Comparison of ENCODE assay signal across 12 cellular contexts in genomic region chr16:81693467-81694303, GRCh38.
A peak's percentile ranks its signal among the peaks of the same experiment; 100 is the strongest.
DNase-seq lines count a peak whose midpoint lies in the region; ATAC-seq, FAIRE-seq and TF ChIP-seq lines count a peak whose summit lies in the region.
"Had no signal": no experiment of that assay in that cellular context is flagged by ENCODE, and none has a peak within 500 bp of the region (broad histone marks: within the 10 kb centered on the region; RNA-seq: fewer than 3 reads in every experiment).

No MANE protein-coding gene starts in this region.

- H3K27ac ChIP-seq in keratinocyte (ENCODE audit: control insufficient read depth, insufficient read depth, low read length) (peak overlapping the region; percentile 7), stomach smooth muscle (ENCODE audit: low read length) (peak overlapping the region; percentile 98)

- H3K36me3 ChIP-seq in keratinocyte (ENCODE audit: control insufficient read depth in 2 of 2, extremely low read depth in 1 of 2, insufficient read depth in 2 of 2, low read length in 2 of 2) (peaks cover 26 to 45% of the 10 kb centered on the region in 2 experiments), stomach smooth muscle (ENCODE audit: control insufficient read depth in 2 of 2, insufficient read depth in 2 of 2, low read length in 2 of 2) (peaks cover 20 to 21% of the 10 kb centered on the region in 2 donors)

- ATAC-seq in HG03354 (IDR thresholded peaks at IDR 0.05; ENCODE audit: poor library complexity, severe bottlenecking, unreplicated experiment) = no peak
- no peak for ATAC-seq in esophagus mucosa

- no peak overlapping the region for H2AFZ ChIP-seq in keratinocyte (ENCODE audit: control insufficient read depth, low read length)
- H2AFZ ChIP-seq: parathyroid adenoma had no signal

- no peak for TF ChIP-seq CTCF in keratinocyte (optimal IDR thresholded peaks at IDR 0.05 in 1 of 3, IDR thresholded peaks at IDR 0.05 in 1 of 3, conservative IDR thresholded peaks at IDR 0.05 in 1 of 3; ENCODE audit: extremely low read depth in 1 of 3, insufficient read depth in 2 of 3, low read length in 3 of 3)

- peaks cover 34% of the 10 kb centered on the region for H3K4me1 ChIP-seq in keratinocyte (ENCODE audit: control insufficient read depth, extremely low read depth, insufficient read depth, low read length)
- H3K4me1 ChIP-seq in stomach smooth muscle (ENCODE audit: control insufficient read depth, insufficient read depth, low read length) = peaks cover 76% of the 10 kb centered on the region
- H3K4me1 ChIP-seq: parathyroid adenoma had no signal

- peaks cover 2% of the 10 kb centered on the region for H4K20me1 ChIP-seq in keratinocyte (ENCODE audit: control insufficient read depth, extremely low read depth, insufficient read depth, low read length)

- no peak for FAIRE-seq in keratinocyte (lab: Jason Lieb, UNC)

- H3K4me3 ChIP-seq in keratinocyte (ENCODE audit: control insufficient read depth in 2 of 3, extremely low read depth in 1 of 3, insufficient read depth in 2 of 3, low read depth in 1 of 3, low read length in 3 of 3) (no peak overlapping the region), stomach smooth muscle (ENCODE audit: low read length in 2 of 2) (peak overlapping the region; percentile 2 to 22)
- H3K4me3 ChIP-seq: tibial nerve had no signal

- peaks cover 4% of the 10 kb centered on the region for H3K9me1 ChIP-seq in keratinocyte (ENCODE audit: control insufficient read depth, extremely low read depth, insufficient read depth, low read length)

- H3K9me3 ChIP-seq in keratinocyte (ENCODE audit: control insufficient read depth, low read depth, low read length) (no peaks in the 10 kb centered on the region), stomach smooth muscle (ENCODE audit: control insufficient read depth in 2 of 2, low read length in 2 of 2) (no peaks in the 10 kb centered on the region)
- H3K9me3 ChIP-seq: tibial nerve had no signal

- H3K4me2 ChIP-seq in keratinocyte (ENCODE audit: control insufficient read depth, extremely low read depth, insufficient read depth, low read depth, low read length) = no peak overlapping the region

- DNase-seq in H4 (ENCODE audit: low spot score) (peak; percentile 91), amniotic epithelial cell (ENCODE audit: low read depth) (peak; percentile 84), keratinocyte (ENCODE audit: low read depth, low spot score) (no peak), HPDE6-E6E7 (ENCODE audit: extremely low spot score) (no peak)
- DNase-seq: DMS153, erythroblast, NCI-H1436 treated with DMSO at 0.1 percent for 48 hours had no signal

- no peaks in the 10 kb centered on the region for H3K27me3 ChIP-seq in keratinocyte (ENCODE audit: control insufficient read depth, extremely low read depth, insufficient read depth, low read length)
- H3K27me3 ChIP-seq in stomach smooth muscle (ENCODE audit: control insufficient read depth in 1 of 2, insufficient read depth in 2 of 2, low read length in 2 of 2) = no peaks in the 10 kb centered on the region
- H3K27me3 ChIP-seq: tibial nerve had no signal

- H3K79me2 ChIP-seq in keratinocyte (ENCODE audit: control insufficient read depth, insufficient read depth, low read length) = no peaks in the 10 kb centered on the region
- H3K79me2 ChIP-seq: parathyroid adenoma had no signal

- dilution Hi-C loops in keratinocyte (cut with MboI; ENCODE audit: extremely low pct_ligation_motif_present, low sequenced_read_pairs) = no loop called here

- H3K9ac ChIP-seq in keratinocyte (ENCODE audit: control insufficient read depth, extremely low read depth, insufficient read depth, low read length) (peak overlapping the region; percentile 30), stomach smooth muscle (ENCODE audit: low read length in 2 of 2) (peak overlapping the region; percentile 66 to 78)
- H3K9ac ChIP-seq: parathyroid adenoma had no signal

Comparison
In these comparisons a context has a peak if more than half of its experiments do, and no peak if none do; other contexts are left out.
1. DNase-seq: peak in H4 (single experiment) and amniotic epithelial cell (single experiment); none in keratinocyte (single experiment) and HPDE6-E6E7 (single experiment).
2. H3K4me3 ChIP-seq: peak in stomach smooth muscle (2 of 2); none in keratinocyte (0 of 3).